Comparison of ENCODE assay signal across 21 cellular contexts in genomic region chr5:171612749-171613148, GRCh38.
DNase-seq lines count a peak whose midpoint lies in the region; TF ChIP-seq lines count a peak whose summit lies in the region.
"Had no signal": no experiment of that assay in that cellular context is flagged by ENCODE, and none has a peak within 500 bp of the region (broad histone marks: within the 10 kb centered on the region; RNA-seq: fewer than 3 reads in every experiment).

No MANE protein-coding gene starts in this region.

- WGBS in sigmoid colon, 2 donors, result 74 to 78% methylated on average over 5 of the region's 5 CpGs

- intact Hi-C loops in sigmoid colon (cut with DNase I), result no loop called here
- intact Hi-C loops in activated CD4-positive, alpha-beta memory T cell treated with anti-CD3 and anti-CD28 coated beads for 36 hours (cut with micrococcal nuclease), result no loop called here

- H3K27me3 Mint-ChIP-seq in activated CD4-positive, alpha-beta memory T cell treated with anti-CD3 and anti-CD28 coated beads for 36 hours, result peaks cover 22% of the 10 kb centered on the region

- peaks cover 0 to 1% (median 0%) of the 10 kb centered on the region in 4 donors for H3K9me3 ChIP-seq in sigmoid colon
- H3K9me3 ChIP-seq: BLaER1 had no signal

- no peaks in the 10 kb centered on the region for H3K4me1 ChIP-seq in sigmoid colon
- H3K4me1 ChIP-seq: BLaER1, Caco-2 had no signal

- H3K4me3 ChIP-seq in coronary artery, result no peak overlapping the region
- no peak overlapping the region for H3K4me3 ChIP-seq in sigmoid colon
- H3K4me3 ChIP-seq: BLaER1 had no signal

- no peak overlapping the region for H3K27ac Mint-ChIP-seq in activated CD4-positive, alpha-beta memory T cell treated with anti-CD3 and anti-CD28 coated beads for 36 hours
- H3K27ac Mint-ChIP-seq: B cell; CD4-positive, CD25-positive, alpha-beta regulatory T cell; CD8-positive, alpha-beta T cell had no signal

- no peaks in the 10 kb centered on the region for H3K4me1 Mint-ChIP-seq in activated CD4-positive, alpha-beta memory T cell treated with anti-CD3 and anti-CD28 coated beads for 36 hours (ENCODE audit: low read depth)
- H3K4me1 Mint-ChIP-seq: B cell; CD4-positive, CD25-positive, alpha-beta regulatory T cell had no signal

- no peak overlapping the region for H3K4me3 Mint-ChIP-seq in activated CD4-positive, alpha-beta memory T cell treated with anti-CD3 and anti-CD28 coated beads for 36 hours
- H3K4me3 Mint-ChIP-seq: B cell; CD4-positive, CD25-positive, alpha-beta regulatory T cell; CD8-positive, alpha-beta T cell had no signal

- TF ChIP-seq POLR2A in sigmoid colon (IDR thresholded peaks at IDR 0.05), result no peak

- CTCF ChIA-PET in activated CD4-positive, alpha-beta memory T cell treated with anti-CD3 and anti-CD28 coated beads for 36 hours (lab: Charles Lee), result no interaction called here

- DNase-seq in DMS53 (lab: John Stamatoyannopoulos, UW), result peak; percentile 23
- DNase-seq in DMS53 treated with DMSO at 0.1 percent for 48 hours (lab: John Stamatoyannopoulos, UW; ENCODE audit: unreplicated experiment), result no peak
- peak; percentile 35 for DNase-seq in coronary artery (ENCODE audit: low spot score)
- DNase-seq in islet precursor cell, result peak; percentile 34
- peak; percentile 25 for DNase-seq in sigmoid colon
- no peak for DNase-seq in OCI-M2 (lab: John Stamatoyannopoulos, UW; ENCODE audit: unreplicated experiment)
- DNase-seq in stimulated activated CD4-positive, alpha-beta T cell treated with anti-CD3 and anti-CD28 coated beads, Interleukin-4, amount 100 ng/mL, for 24 hours, result no peak
- DNase-seq in activated CD4-positive, alpha-beta memory T cell treated with anti-CD3 and anti-CD28 coated beads for 36 hours, result no peak
- DNase-seq: Caco-2; CD4-positive, CD25-positive, alpha-beta regulatory T cell; CD8-positive, alpha-beta T cell; DMS153; DMS79 treated with DMSO at 0.1 percent for 48 hours; GF-D8; GOT3; H7; HCEC 1CT had no signal

- no peaks in the 10 kb centered on the region for H3K36me3 Mint-ChIP-seq in activated CD4-positive, alpha-beta memory T cell treated with anti-CD3 and anti-CD28 coated beads for 36 hours
- H3K36me3 Mint-ChIP-seq: CD4-positive, CD25-positive, alpha-beta regulatory T cell; CD8-positive, alpha-beta T cell had no signal

- H3K27ac ChIP-seq in coronary artery (no peak overlapping the region), sigmoid colon (no peak overlapping the region)
- H3K27ac ChIP-seq: 22Rv1, BLaER1, C4-2B had no signal

- TF ChIP-seq EP300 in sigmoid colon (IDR thresholded peaks at IDR 0.05), result no peak

- H3K27me3 ChIP-seq in sigmoid colon, result peaks cover 0 to 10% (median 0%) of the 10 kb centered on the region in 3 donors
- H3K27me3 ChIP-seq: BLaER1 had no signal

- no peak for TF ChIP-seq CTCF in coronary artery (IDR thresholded peaks at IDR 0.05)
- TF ChIP-seq CTCF in sigmoid colon (IDR thresholded peaks at IDR 0.05), result no peak

- H3K9me3 Mint-ChIP-seq in activated CD4-positive, alpha-beta memory T cell treated with anti-CD3 and anti-CD28 coated beads for 36 hours, result peaks cover 3% of the 10 kb centered on the region

- POLR2A ChIA-PET in activated CD4-positive, alpha-beta memory T cell treated with anti-CD3 and anti-CD28 coated beads for 36 hours (lab: Charles Lee), result no interaction called here

- H3K36me3 ChIP-seq in sigmoid colon, result no peaks in the 10 kb centered on the region
- H3K36me3 ChIP-seq: BLaER1 had no signal

Comparison
In these comparisons a context has a peak if more than half of its experiments do, and no peak if none do; other contexts are left out.
1. DNase-seq: peak in DMS53 (single experiment), coronary artery (single experiment), islet precursor cell (single experiment) and sigmoid colon (single experiment); none in DMS53 treated with DMSO at 0.1 percent for 48 hours (single experiment), OCI-M2 (single experiment), stimulated activated CD4-positive, alpha-beta T cell treated with anti-CD3 and anti-CD28 coated beads, Interleukin-4, amount 100 ng/mL, for 24 hours (single experiment) and activated CD4-positive, alpha-beta memory T cell treated with anti-CD3 and anti-CD28 coated beads for 36 hours (single experiment).